Comparison of ENCODE assay signal across 20 cellular contexts in genomic region chr12:29159690-29160089, GRCh38. TPM values are rescaled to one million over a fixed set of nuclear protein-coding genes. Genes with fewer than 3 reads are reported as not detected.
A peak's percentile ranks its signal among the peaks of the same experiment; 100 is the strongest.
DNase-seq lines count a peak whose midpoint lies in the region; ATAC-seq, FAIRE-seq and TF ChIP-seq lines count a peak whose summit lies in the region.
"Had no signal": no experiment of that assay in that cellular context is flagged by ENCODE, and none has a peak within 500 bp of the region (broad histone marks: within the 10 kb centered on the region; RNA-seq: fewer than 3 reads in every experiment).

No MANE protein-coding gene starts in this region.

- H4K20me1 ChIP-seq in K562 (replicated peaks; ENCODE audit: control insufficient read depth, insufficient read depth, low read length): no peaks in the 10 kb centered on the region

- no peaks in the 10 kb centered on the region for H3K36me3 Mint-ChIP-seq in CD4-positive, alpha-beta memory T cell
- H3K36me3 Mint-ChIP-seq in osteocyte (ENCODE audit: unreplicated experiment): peaks cover 5% of the 10 kb centered on the region

- intact Hi-C loops in CD4-positive, alpha-beta memory T cell (cut with micrococcal nuclease): loop anchor here (1.0 to 10.0 kb wide), 3 partner anchors 9 to 1595 kb away; partner anchors contain the start of gene CAPRIN2
- intact Hi-C loops in K562 (cut with micrococcal nuclease): no loop called here

- no peak for FAIRE-seq in K562 (lab: Jason Lieb, UNC)

- no peak overlapping the region for H3K9ac ChIP-seq in K562 (ENCODE audit: insufficient read depth in 1 of 2, low read depth in 2 of 2, low read length in 2 of 2)

- CTCF ChIA-PET in CD4-positive, alpha-beta memory T cell (lab: Charles Lee; ENCODE audit: partially characterized antibody): interaction anchor here (1.0 to 1.2 kb wide), 4 partner anchors 9 to 158 kb away, joined by 3 to 4 read pairs (median 3); partner anchors contain the start of gene FAR2
- CTCF ChIA-PET in K562 (lab: Yijun Ruan, JAX; ENCODE audit: low intra/inter-chr PET ratio): no interaction called here

- no peaks in the 10 kb centered on the region for H3K36me3 ChIP-seq in CD4-positive, alpha-beta memory T cell (ENCODE audit: insufficient read depth, low read length)
- no peaks in the 10 kb centered on the region for H3K36me3 ChIP-seq in K562 (ENCODE audit: control insufficient read depth, insufficient read depth, low read length)
- H3K36me3 ChIP-seq: left ventricle myocardium inferior, right atrium auricular region, thyroid gland had no signal

- no peak overlapping the region for H3K4me3 ChIP-seq in CD4-positive, alpha-beta memory T cell (ENCODE audit: low read length in 2 of 2)
- H3K4me3 ChIP-seq in K562: no peak overlapping the region
- H3K4me3 ChIP-seq: left ventricle myocardium inferior, right atrium auricular region, SK-N-MC, thyroid gland had no signal

- peaks cover 19% of the 10 kb centered on the region for H3K4me1 ChIP-seq in CD4-positive, alpha-beta memory T cell (ENCODE audit: insufficient read depth, low read length)
- H3K4me1 ChIP-seq in K562 (replicated peaks in 1 of 2; ENCODE audit: control insufficient read depth in 2 of 2, insufficient read depth in 2 of 2, low read length in 2 of 2): peaks cover 0 to 7% of the 10 kb centered on the region in 2 experiments; a peak in 3 of 5 replicates
- H3K4me1 ChIP-seq: thyroid gland had no signal

- TF ChIP-seq EP300 in K562 (IDR thresholded peaks at IDR 0.05; ENCODE audit: low read length): no peak

- peak overlapping the region in 4 of 8 donors; percentile 4 to 70 (median 36) for H3K4me3 Mint-ChIP-seq in CD4-positive, alpha-beta memory T cell
- H3K4me3 Mint-ChIP-seq in osteocyte (ENCODE audit: unreplicated experiment): no peak overlapping the region
- H3K4me3 Mint-ChIP-seq: activated CD4-positive, alpha-beta T cell treated with anti-CD3 and anti-CD28 coated beads for 36 hours; H9 had no signal

- WGBS in K562 (ENCODE audit: insufficient coverage, low coverage, missing lambda C conversion rate): 0% methylated on average over 2 of the region's 2 CpGs

- no peak overlapping the region for H3K27ac ChIP-seq in CD4-positive, alpha-beta memory T cell (ENCODE audit: low read depth, low read length)
- H3K27ac ChIP-seq in K562 (ENCODE audit: extremely low read depth, low read depth, low read length): no peak overlapping the region
- H3K27ac ChIP-seq: left ventricle myocardium inferior, right atrium auricular region, SK-N-MC, thyroid gland had no signal

- no peak overlapping the region for H2AFZ ChIP-seq in K562 (ENCODE audit: low read depth, low read length)

- TF ChIP-seq CTCF in K562 (IDR thresholded peaks at IDR 0.05 in 2 of 3, conservative IDR thresholded peaks at IDR 0.05 in 1 of 3; ENCODE audit: insufficient read depth in 2 of 3, low read depth in 1 of 3, low read length in 3 of 3): no peak
- TF ChIP-seq CTCF in osteocyte (IDR thresholded peaks at IDR 0.05): no peak

- peak overlapping the region in 4 of 7 donors; percentile 9 to 84 (median 46) for H3K27ac Mint-ChIP-seq in CD4-positive, alpha-beta memory T cell
- H3K27ac Mint-ChIP-seq in osteocyte (ENCODE audit: unreplicated experiment): peak overlapping the region; percentile 89

- no TSS peak for BruUV-seq in K562 (replicated peaks; lab: Mats Ljungman, UMichigan)

- H3K9me3 ChIP-seq in CD4-positive, alpha-beta memory T cell (ENCODE audit: control insufficient read depth in 1 of 2, low read length in 2 of 2): no peaks in the 10 kb centered on the region
- no peaks in the 10 kb centered on the region for H3K9me3 ChIP-seq in K562 (replicated peaks; ENCODE audit: control insufficient read depth, insufficient read depth, low read depth, low read length)
- H3K9me3 ChIP-seq: left ventricle myocardium inferior, right atrium auricular region, thyroid gland had no signal

- ATAC-seq in K562: no peak
- ATAC-seq in GM18502 (IDR thresholded peaks at IDR 0.05; ENCODE audit: poor library complexity, unreplicated experiment): no peak
- ATAC-seq: Panc1 had no signal

- in situ Hi-C loops in K562 (cut with MboI): no loop called here

- H3K79me2 ChIP-seq in K562 (ENCODE audit: control insufficient read depth, insufficient read depth, low read length): no peaks in the 10 kb centered on the region

- no peaks in the 10 kb centered on the region for H3K27me3 ChIP-seq in CD4-positive, alpha-beta memory T cell (ENCODE audit: insufficient read depth, low read length)
- no peaks in the 10 kb centered on the region for H3K27me3 ChIP-seq in K562 (ENCODE audit: control insufficient read depth in 2 of 2, insufficient read depth in 2 of 2, low read length in 2 of 2)
- H3K27me3 ChIP-seq: right atrium auricular region, thyroid gland had no signal

- peaks cover 20 to 38% (median 28%) of the 10 kb centered on the region in 4 donors for H3K4me1 Mint-ChIP-seq in CD4-positive, alpha-beta memory T cell
- H3K4me1 Mint-ChIP-seq in osteocyte (ENCODE audit: unreplicated experiment): peaks cover 50% of the 10 kb centered on the region

- no peaks in the 10 kb centered on the region for H3K9me1 ChIP-seq in K562 (ENCODE audit: control insufficient read depth, insufficient read depth, low read length)

- H3K9me3 Mint-ChIP-seq in CD4-positive, alpha-beta memory T cell: no peaks in the 10 kb centered on the region
- H3K9me3 Mint-ChIP-seq in osteocyte (ENCODE audit: unreplicated experiment): peaks cover 7% of the 10 kb centered on the region
- H3K9me3 Mint-ChIP-seq: H9 had no signal

- no peak for TF ChIP-seq POLR2A in K562 (conservative IDR thresholded peaks at IDR 0.05)

- TF ChIP-seq RAD21 in K562 (CRISPR knock-in tag; conservative IDR thresholded peaks at IDR 0.05 in 1 of 2, IDR thresholded peaks at IDR 0.05 in 1 of 2): no peak

- POLR2A ChIA-PET in CD4-positive, alpha-beta memory T cell (lab: Charles Lee; ENCODE audit: partially characterized antibody): interaction anchor here (0.8 to 2.3 kb wide), 3 partner anchors 9 to 56 kb away, joined by 3 to 9 read pairs (median 8); partner anchors contain the start of gene FAR2
- POLR2A ChIA-PET in K562 (lab: Yijun Ruan, JAX): interaction anchor here (1.3 kb wide), 1 partner anchor 9 kb away, joined by 4 read pairs; no protein-coding TSS in a partner anchor

- H3K4me2 ChIP-seq in K562 (ENCODE audit: insufficient read depth, low read length): no peak overlapping the region

- no peak for DNase-seq in CD4-positive, alpha-beta memory T cell
- DNase-seq in MV-4-11 (lab: John Stamatoyannopoulos, UW) (peak; percentile 96), K562 (ENCODE audit: extremely low read depth in 1 of 4, low spot score in 3 of 4) (no peak), osteocyte (ENCODE audit: extremely low spot score, unreplicated experiment) (no peak), NCI-H1694 treated with DMSO at 0.1 percent for 48 hours (lab: John Stamatoyannopoulos, UW) (no peak), islet precursor cell (no peak)
- DNase-seq: activated effector memory CD4-positive, alpha-beta T cell treated with Interleukin-2 at 50 U/mL for 16 hours; amniotic stem cell; effector CD8-positive, alpha-beta T cell; H9; left ventricle myocardium inferior; NCI-H146; NCI-H774; T-helper 9 cell; thyroid gland had no signal

- no peaks in the 10 kb centered on the region for H3K27me3 Mint-ChIP-seq in CD4-positive, alpha-beta memory T cell
- no peaks in the 10 kb centered on the region for H3K27me3 Mint-ChIP-seq in osteocyte (ENCODE audit: unreplicated experiment)
- H3K27me3 Mint-ChIP-seq: activated CD4-positive, alpha-beta T cell treated with anti-CD3 and anti-CD28 coated beads for 36 hours had no signal

TF ChIP-seq in K562, 482 proteins besides CTCF, POLR2A, EP300 and RAD21 (continues in another document):
- TF ChIP-seq, protein P1, sequence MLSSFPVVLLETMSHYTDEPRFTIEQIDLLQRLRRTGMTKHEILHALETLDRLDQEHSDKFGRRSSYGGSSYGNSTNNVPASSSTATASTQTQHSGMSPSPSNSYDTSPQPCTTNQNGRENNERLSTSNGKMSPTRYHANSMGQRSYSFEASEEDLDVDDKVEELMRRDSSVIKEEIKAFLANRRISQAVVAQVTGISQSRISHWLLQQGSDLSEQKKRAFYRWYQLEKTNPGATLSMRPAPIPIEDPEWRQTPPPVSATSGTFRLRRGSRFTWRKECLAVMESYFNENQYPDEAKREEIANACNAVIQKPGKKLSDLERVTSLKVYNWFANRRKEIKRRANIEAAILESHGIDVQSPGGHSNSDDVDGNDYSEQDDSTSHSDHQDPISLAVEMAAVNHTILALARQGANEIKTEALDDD (IDR thresholded peaks at IDR 0.05): peak; percentile 40
- TF ChIP-seq BRCA1 (IDR thresholded peaks at IDR 0.05) (no peak), BRCA1 (CRISPR knock-in tag; IDR thresholded peaks at IDR 0.05) (no peak), HMG20A (CRISPR knock-in tag; conservative IDR thresholded peaks at IDR 0.05) (no peak), MEF2D (tag; conservative IDR thresholded peaks at IDR 0.05; ENCODE audit: low read depth) (peak; percentile 73)

RNA-seq across cellular contexts. Expression of gene FAR2, which starts 10.6 kb away (rescaled TPM):
- 10 to 100 TPM in 1 of 2 experiments, 1 to 10 TPM in 1; 6.2 to 10.1 TPM for total RNA-seq in CD4-positive, alpha-beta memory T cell
- 10 to 100 TPM in 1 of 2 donors, 1 to 10 TPM in 1; 10.0 to 10.6 TPM for polyA plus RNA-seq in CD4-positive, alpha-beta memory T cell
- total RNA-seq in K562 (2011; cell fraction: chromatin; rRNA removed; ENCODE audit: low replicate concordance): 8.6 and 9.1 TPM in 2 replicates
- 3.0 and 6.3 TPM in 2 replicates for total RNA-seq in K562 (2011; cell fraction: nucleolus; rRNA removed)
- total RNA-seq in K562 (2011; cell fraction: nucleoplasm; rRNA removed): 10.5 and 18.5 TPM in 2 replicates
- total RNA-seq in K562 (2014; rRNA removed) (5.2 and 8.4 TPM in 2 replicates), K562 (2014; rRNA removed; fragmentation: Illumina TruSeq; extraction: Trizol) (7.3 and 8.8 TPM in 2 replicates), K562 (2015; rRNA removed; fragmentation: Illumina TruSeq; extraction: Trizol) (7.8 and 9.5 TPM in 2 replicates), K562 (2021) (8.5 and 12.7 TPM in 2 replicates), osteocyte (34.4 and 37.1 TPM in 2 replicates)
- polyA plus RNA-seq in K562 (2011; rRNA removed) (8.2 and 12.6 TPM in 2 replicates), K562 (2014; fragmentation: Illumina TruSeq; extraction: Trizol) (7.9 and 13.4 TPM in 2 replicates), K562 (2014; fragmentation: Nextera tagmentation; extraction: Ambion mirVana) (1 to 10 TPM; 9.4 to 9.7 TPM), K562 (2014; rRNA removed) (5.0 and 6.6 TPM in 2 replicates)
- polyA plus RNA-seq in K562 (2011; cell fraction: cytosol; rRNA removed): 4.8 and 12.9 TPM in 2 replicates
- 6.1 and 15.3 TPM in 2 replicates for polyA plus RNA-seq in K562 (2011; cell fraction: nucleus; rRNA removed)
- polyA plus RNA-seq in K562 (2012): 7.4 and 10.5 TPM in 2 replicates
- 8.3 and 17.1 TPM in 2 replicates for polyA minus RNA-seq in K562 (2011; rRNA and poly(A)+ RNA removed)
- polyA minus RNA-seq in K562 (2011; cell fraction: cytosol; rRNA and poly(A)+ RNA removed): 7.7 and 11.6 TPM in 2 replicates
- 9.2 and 23.2 TPM in 2 replicates for polyA minus RNA-seq in K562 (2011; cell fraction: nucleus; rRNA and poly(A)+ RNA removed)
